26 cellular contexts compared by ENCODE assay signal in the genomic region with DNA sequence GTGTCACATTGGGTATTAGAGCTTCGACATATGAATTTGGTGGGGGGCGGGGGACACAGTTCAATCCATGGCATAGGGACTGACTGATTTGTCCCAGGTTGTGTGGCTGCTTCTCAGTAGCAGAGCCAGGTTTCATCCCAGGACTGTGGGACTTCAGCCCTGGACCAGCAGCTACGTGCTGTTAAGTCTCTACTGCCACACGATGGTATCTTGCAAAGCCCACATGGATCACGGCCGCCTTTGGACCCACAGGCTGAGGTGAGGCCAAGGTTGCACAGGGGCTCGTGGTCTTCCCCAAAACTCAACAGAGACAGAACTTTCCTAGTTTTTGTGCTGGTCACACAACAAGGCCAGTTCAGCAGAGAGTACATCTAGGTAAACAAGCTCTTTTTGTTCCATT.
DNase-seq lines count a peak whose midpoint lies in the region; ATAC-seq, FAIRE-seq and TF ChIP-seq lines count a peak whose summit lies in the region.
"Had no signal": no experiment of that assay in that cellular context is flagged by ENCODE, and none has a peak within 500 bp of the region (broad histone marks: within the 10 kb centered on the region; RNA-seq: fewer than 3 reads in every experiment).

No MANE protein-coding gene starts in this region.

- FAIRE-seq in GM12891 (lab: Jason Lieb, UNC) = peak; percentile 50
- FAIRE-seq in kidney (lab: Jason Lieb, UNC) = no peak
- FAIRE-seq: astrocyte, keratinocyte had no signal

- no peak for TF ChIP-seq POLR2A in GM12891 (IDR thresholded peaks at IDR 0.05; ENCODE audit: low read depth, low read length)

- no peak overlapping the region for H3K9ac ChIP-seq in kidney (ENCODE audit: low read length in 2 of 2)
- H3K9ac ChIP-seq: parathyroid adenoma had no signal

- intact Hi-C loops in kidney (cut with DNase I) (no loop called here), sciatic nerve (cut with DNase I) (loop anchor here (5.0 kb wide), 1 partner anchor 236 kb away; a partner anchor contains a TSS)

- no peak overlapping the region for H3K4me3 Mint-ChIP-seq in CD8-positive, alpha-beta memory T cell
- H3K4me3 Mint-ChIP-seq: activated CD8-positive, alpha-beta T cell treated with anti-CD3 and anti-CD28 coated beads for 36 hours; dendritic cell treated with granulocyte-macrophage colony-stimulating factor and Interleukin-4, amounts not matched to agents 40 ng/mL and 50 ng/mL, for 4 days; endodermal cell; T-helper 17 cell had no signal

- H3K9me3 ChIP-seq in RWPE2 (ENCODE audit: severe bottlenecking) (no peaks in the 10 kb centered on the region), kidney (ENCODE audit: control insufficient read depth in 1 of 2, low read length in 2 of 2) (no peaks in the 10 kb centered on the region)
- no peaks in the 10 kb centered on the region for H3K9me3 ChIP-seq in CD8-positive, alpha-beta memory T cell (ENCODE audit: low read length)
- H3K9me3 ChIP-seq: lower lobe of right lung, mucosa of descending colon, stomach, tibial artery had no signal

- H3K27ac ChIP-seq in RWPE2 (ENCODE audit: poor library complexity, severe bottlenecking) = no peak overlapping the region
- no peak overlapping the region for H3K27ac ChIP-seq in kidney (ENCODE audit: low read depth in 2 of 2, low read length in 2 of 2)
- H3K27ac ChIP-seq in CD8-positive, alpha-beta memory T cell (ENCODE audit: low read depth, low read length) = no peak overlapping the region
- H3K27ac ChIP-seq: lower lobe of right lung, parathyroid adenoma, PC-9, tibial artery had no signal

- no peaks in the 10 kb centered on the region for H3K27me3 ChIP-seq in RWPE2 (ENCODE audit: insufficient read depth, poor library complexity, severe bottlenecking)
- no peaks in the 10 kb centered on the region for H3K27me3 ChIP-seq in CD8-positive, alpha-beta memory T cell (ENCODE audit: insufficient read depth, low read length, poor library complexity, severe bottlenecking)
- H3K27me3 ChIP-seq: stomach, tibial artery had no signal

- no peaks in the 10 kb centered on the region for H3K4me1 ChIP-seq in RWPE2 (ENCODE audit: insufficient read depth, poor library complexity, severe bottlenecking)
- H3K4me1 ChIP-seq in kidney (ENCODE audit: control insufficient read depth in 1 of 2, insufficient read depth in 1 of 2, low read depth in 1 of 2, low read length in 2 of 2) = no peaks in the 10 kb centered on the region
- no peaks in the 10 kb centered on the region for H3K4me1 ChIP-seq in CD8-positive, alpha-beta memory T cell (ENCODE audit: insufficient read depth, low read length)
- H3K4me1 ChIP-seq: parathyroid adenoma, tibial artery had no signal

- H3K9me3 Mint-ChIP-seq in CD8-positive, alpha-beta memory T cell = no peaks in the 10 kb centered on the region
- H3K9me3 Mint-ChIP-seq: activated CD8-positive, alpha-beta T cell treated with anti-CD3 and anti-CD28 coated beads for 36 hours; dendritic cell treated with granulocyte-macrophage colony-stimulating factor and Interleukin-4, amounts not matched to agents 40 ng/mL and 50 ng/mL, for 4 days; endodermal cell had no signal

- DNase-seq in GM12891 (ENCODE audit: insufficient read length, low spot score) (no peak), RWPE2 (ENCODE audit: low spot score) (peak; percentile 46), kidney (peak; percentile 36), sciatic nerve (ENCODE audit: low spot score) (peak; percentile 39), T-helper 2 cell (no peak), GM20000 (ENCODE audit: low spot score) (no peak)
- no peak for DNase-seq in CD8-positive, alpha-beta memory T cell
- DNase-seq: activated T-cell treated with anti-CD3 and anti-CD28 coated beads, Interleukin-2, amount 50 U/mL, for 1 hour; central memory CD4-positive, alpha-beta T cell; DMS153; lower lobe of right lung; MV-4-11; PC-9; right cardiac atrium; stomach; T-helper 17 cell; tibial artery had no signal

- H3K36me3 Mint-ChIP-seq in CD8-positive, alpha-beta memory T cell = no peaks in the 10 kb centered on the region

- CTCF ChIA-PET in CD8-positive, alpha-beta memory T cell (lab: Charles Lee) = interaction anchor here (1.0 to 4.7 kb wide), 5 partner anchors 9 to 244 kb away, joined by 3 to 30 read pairs (median 10); no protein-coding TSS in a partner anchor

- no peak overlapping the region for H3K27ac Mint-ChIP-seq in CD8-positive, alpha-beta memory T cell
- H3K27ac Mint-ChIP-seq: activated CD8-positive, alpha-beta T cell treated with anti-CD3 and anti-CD28 coated beads for 36 hours; dendritic cell treated with granulocyte-macrophage colony-stimulating factor and Interleukin-4, amounts not matched to agents 40 ng/mL and 50 ng/mL, for 4 days; endodermal cell; T-helper 17 cell had no signal

- H3K36me3 ChIP-seq in RWPE2 (ENCODE audit: low read depth) (peaks cover 18% of the 10 kb centered on the region), kidney (ENCODE audit: control insufficient read depth in 1 of 2, insufficient read depth in 2 of 2, low read length in 2 of 2) (no peaks in the 10 kb centered on the region)
- no peaks in the 10 kb centered on the region for H3K36me3 ChIP-seq in CD8-positive, alpha-beta memory T cell (ENCODE audit: insufficient read depth, low read length)

- H3K4me3 ChIP-seq in RWPE2 (ENCODE audit: severe bottlenecking) (no peak overlapping the region), kidney (ENCODE audit: low read length in 2 of 2) (no peak overlapping the region)
- no peak overlapping the region for H3K4me3 ChIP-seq in CD8-positive, alpha-beta memory T cell (ENCODE audit: low read length)
- H3K4me3 ChIP-seq: lower lobe of right lung, mucosa of descending colon, PC-9, stomach, tibial artery had no signal

- ATAC-seq in RWPE2 (ENCODE audit: low read depth) (no peak), sciatic nerve (no peak)
- ATAC-seq: activated CD4-positive, CD25-positive, alpha-beta regulatory T cell treated with anti-CD3 and anti-CD28 coated beads, Interleukin-2, amount 50 U/mL, for 24 hours; activated CD8-positive, alpha-beta T cell treated with anti-CD3 and anti-CD28 coated beads for 36 hours; lower lobe of right lung; mucosa of descending colon; right cardiac atrium; Right ventricle myocardium inferior; T-helper 17 cell had no signal

- peaks cover 0 to 10% of the 10 kb centered on the region in 2 donors for H3K27me3 Mint-ChIP-seq in CD8-positive, alpha-beta memory T cell
- H3K27me3 Mint-ChIP-seq: T-helper 17 cell had no signal

- TF ChIP-seq CTCF in RWPE2 (IDR thresholded peaks at IDR 0.05; ENCODE audit: poor library complexity, severe bottlenecking) = no peak
- no peak for TF ChIP-seq CTCF in kidney (IDR thresholded peaks at IDR 0.05; ENCODE audit: borderline replicate concordance, extremely low read depth, insufficient read depth)
- TF ChIP-seq CTCF in GM20000 (IDR thresholded peaks at IDR 0.05; ENCODE audit: extremely low read depth, missing control alignments) = no peak

- H3K4me1 Mint-ChIP-seq in CD8-positive, alpha-beta memory T cell = no peaks in the 10 kb centered on the region

- POLR2A ChIA-PET in CD8-positive, alpha-beta memory T cell (lab: Charles Lee) = interaction anchor here (0.7 kb wide), 1 partner anchor 213 kb away, joined by 3 read pairs; no protein-coding TSS in a partner anchor

TF ChIP-seq in GM12891, 5 proteins besides CTCF, POLR2A, EP300 and RAD21:
- no peak for TF ChIP-seq POLR2AphosphoS5 (IDR thresholded peaks at IDR 0.05; ENCODE audit: low read depth, low read length)
- no peak for TF ChIP-seq TAF1 (IDR thresholded peaks at IDR 0.05; ENCODE audit: low read depth, low read length)
- TF ChIP-seq POU2F2 (IDR thresholded peaks at IDR 0.05; ENCODE audit: low read depth, low read length) = no peak
- TF ChIP-seq PAX5 (IDR thresholded peaks at IDR 0.05; ENCODE audit: insufficient read depth, low read length, severe bottlenecking) = no peak
- TF ChIP-seq SPI1 (IDR thresholded peaks at IDR 0.05; ENCODE audit: low read depth, low read length) = no peak

Comparison
In these comparisons a context has a peak if more than half of its experiments do, and no peak if none do; other contexts are left out.
1. DNase-seq: peak in RWPE2 (single experiment), kidney (single experiment) and sciatic nerve (single experiment); none in GM12891 (single experiment), CD8-positive, alpha-beta memory T cell (0 of 5), T-helper 2 cell (0 of 5) and GM20000 (single experiment).